In the genomic region with DNA sequence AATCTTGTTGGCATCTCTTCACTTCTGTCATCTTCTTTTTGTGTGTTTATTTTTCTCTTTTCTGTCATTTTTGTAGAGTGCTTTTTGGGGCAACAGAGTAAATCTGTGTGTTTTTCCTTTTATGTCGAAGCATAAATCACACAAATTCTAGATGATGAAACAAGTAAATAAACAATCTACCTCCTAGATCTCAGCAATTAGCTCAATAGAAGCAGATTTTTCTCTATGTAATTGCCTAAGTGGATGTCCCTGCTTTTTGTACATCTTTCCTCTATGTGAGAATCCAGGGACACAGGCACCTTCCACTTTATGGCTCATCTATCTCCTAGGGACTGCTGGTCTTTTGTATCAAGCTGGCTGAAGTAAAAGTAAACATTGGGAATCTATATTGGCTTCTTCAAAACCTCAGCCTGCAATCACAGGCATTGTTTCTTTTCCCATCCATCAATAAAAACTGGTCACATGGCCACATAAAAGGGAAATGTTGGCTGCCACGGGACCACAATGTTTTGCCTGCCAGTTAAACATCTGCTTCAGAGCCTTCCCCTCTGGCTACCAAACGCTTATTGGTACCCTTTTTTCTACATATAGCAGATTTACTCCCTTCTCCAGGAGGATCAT, we compare ENCODE assay signal across 1 cellular context.
TF ChIP-seq lines count a peak whose summit lies in the region.

No MANE protein-coding gene starts in this region.

TF ChIP-seq in HEK293, 187 proteins besides CTCF, POLR2A, EP300 and RAD21 (continued from another document):
- TF ChIP-seq, protein P1, sequence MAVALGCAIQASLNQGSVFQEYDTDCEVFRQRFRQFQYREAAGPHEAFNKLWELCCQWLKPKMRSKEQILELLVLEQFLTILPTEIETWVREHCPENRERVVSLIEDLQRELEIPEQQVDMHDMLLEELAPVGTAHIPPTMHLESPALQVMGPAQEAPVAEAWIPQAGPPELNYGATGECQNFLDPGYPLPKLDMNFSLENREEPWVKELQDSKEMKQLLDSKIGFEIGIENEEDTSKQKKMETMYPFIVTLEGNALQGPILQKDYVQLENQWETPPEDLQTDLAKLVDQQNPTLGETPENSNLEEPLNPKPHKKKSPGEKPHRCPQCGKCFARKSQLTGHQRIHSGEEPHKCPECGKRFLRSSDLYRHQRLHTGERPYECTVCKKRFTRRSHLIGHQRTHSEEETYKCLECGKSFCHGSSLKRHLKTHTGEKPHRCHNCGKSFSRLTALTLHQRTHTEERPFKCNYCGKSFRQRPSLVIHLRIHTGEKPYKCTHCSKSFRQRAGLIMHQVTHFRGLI (tag by site-specific recombination; IDR thresholded peaks at IDR 0.05), result no peak
- TF ChIP-seq ZNF37A (tag by site-specific recombination; IDR thresholded peaks at IDR 0.05), result no peak
- 0 out of 2 replicates have a peak, but pooled peaks have one; percentile 23 for TF ChIP-seq GFI1B (tag by site-specific recombination; IDR thresholded peaks at IDR 0.05)
- TF ChIP-seq, protein P2, sequence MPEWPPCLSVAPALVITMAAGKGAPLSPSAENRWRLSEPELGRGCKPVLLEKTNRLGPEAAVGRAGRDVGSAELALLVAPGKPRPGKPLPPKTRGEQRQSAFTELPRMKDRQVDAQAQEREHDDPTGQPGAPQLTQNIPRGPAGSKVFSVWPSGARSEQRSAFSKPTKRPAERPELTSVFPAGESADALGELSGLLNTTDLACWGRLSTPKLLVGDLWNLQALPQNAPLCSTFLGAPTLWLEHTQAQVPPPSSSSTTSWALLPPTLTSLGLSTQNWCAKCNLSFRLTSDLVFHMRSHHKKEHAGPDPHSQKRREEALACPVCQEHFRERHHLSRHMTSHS (tag by site-specific recombination; IDR thresholded peaks at IDR 0.05), result no peak
- TF ChIP-seq, protein P3, sequence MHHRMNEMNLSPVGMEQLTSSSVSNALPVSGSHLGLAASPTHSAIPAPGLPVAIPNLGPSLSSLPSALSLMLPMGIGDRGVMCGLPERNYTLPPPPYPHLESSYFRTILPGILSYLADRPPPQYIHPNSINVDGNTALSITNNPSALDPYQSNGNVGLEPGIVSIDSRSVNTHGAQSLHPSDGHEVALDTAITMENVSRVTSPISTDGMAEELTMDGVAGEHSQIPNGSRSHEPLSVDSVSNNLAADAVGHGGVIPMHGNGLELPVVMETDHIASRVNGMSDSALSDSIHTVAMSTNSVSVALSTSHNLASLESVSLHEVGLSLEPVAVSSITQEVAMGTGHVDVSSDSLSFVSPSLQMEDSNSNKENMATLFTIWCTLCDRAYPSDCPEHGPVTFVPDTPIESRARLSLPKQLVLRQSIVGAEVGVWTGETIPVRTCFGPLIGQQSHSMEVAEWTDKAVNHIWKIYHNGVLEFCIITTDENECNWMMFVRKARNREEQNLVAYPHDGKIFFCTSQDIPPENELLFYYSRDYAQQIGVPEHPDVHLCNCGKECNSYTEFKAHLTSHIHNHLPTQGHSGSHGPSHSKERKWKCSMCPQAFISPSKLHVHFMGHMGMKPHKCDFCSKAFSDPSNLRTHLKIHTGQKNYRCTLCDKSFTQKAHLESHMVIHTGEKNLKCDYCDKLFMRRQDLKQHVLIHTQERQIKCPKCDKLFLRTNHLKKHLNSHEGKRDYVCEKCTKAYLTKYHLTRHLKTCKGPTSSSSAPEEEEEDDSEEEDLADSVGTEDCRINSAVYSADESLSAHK (tag by site-specific recombination; IDR thresholded peaks at IDR 0.05), result no peak
